ENCODE assay signal across 7 cellular contexts in genomic region chr12:50764861-50765324, GRCh38. TPM values are rescaled to one million over a fixed set of nuclear protein-coding genes. Genes with fewer than 3 reads are reported as not detected.
DNase-seq lines count a peak whose midpoint lies in the region; ATAC-seq and TF ChIP-seq lines count a peak whose summit lies in the region.

No MANE protein-coding gene starts in this region.

- H3K27me3 Mint-ChIP-seq in activated CD8-positive, alpha-beta T cell treated with anti-CD3 and anti-CD28 coated beads for 36 hours, result no peaks in the 10 kb centered on the region
- peaks cover 3% of the 10 kb centered on the region for H3K27me3 Mint-ChIP-seq in neural crest cell (ENCODE audit: low read depth)

- H3K36me3 Mint-ChIP-seq in activated CD8-positive, alpha-beta T cell treated with anti-CD3 and anti-CD28 coated beads for 36 hours (ENCODE audit: low read depth), result peaks cover 14% of the 10 kb centered on the region
- H3K36me3 Mint-ChIP-seq in neural crest cell (ENCODE audit: low read depth), result peaks cover 6% of the 10 kb centered on the region

- H3K27ac Mint-ChIP-seq in activated CD8-positive, alpha-beta T cell treated with anti-CD3 and anti-CD28 coated beads for 36 hours, result peak overlapping the region; percentile 88
- H3K27ac Mint-ChIP-seq in neural crest cell (ENCODE audit: unreplicated experiment), result peak overlapping the region; percentile 9

- CTCF ChIA-PET in activated CD8-positive, alpha-beta T cell treated with anti-CD3 and anti-CD28 coated beads for 36 hours (lab: Charles Lee), result interaction anchor here (0.6 to 3.1 kb wide), 35 partner anchors 9 to 576 kb away, joined by 3 to 38 read pairs (median 4); partner anchors contain the start of genes CSRNP2, DIP2B, LARP4 and LETMD1

- ATAC-seq in GM21619 (IDR thresholded peaks at IDR 0.05; ENCODE audit: unreplicated experiment), result peak; percentile 28
- peak; percentile 0 for ATAC-seq in activated CD8-positive, alpha-beta T cell treated with anti-CD3 and anti-CD28 coated beads for 36 hours

- intact Hi-C loops in activated CD8-positive, alpha-beta T cell treated with anti-CD3 and anti-CD28 coated beads for 36 hours (cut with micrococcal nuclease), result no loop called here

- POLR2A ChIA-PET in activated CD8-positive, alpha-beta T cell treated with anti-CD3 and anti-CD28 coated beads for 36 hours (lab: Charles Lee), result interaction anchor here (0.5 to 2.1 kb wide), 11 partner anchors 9 to 338 kb away, joined by 3 to 13 read pairs (median 3); partner anchors contain the start of gene SLC11A2

- DNase-seq in Daoy (ENCODE audit: low read depth) (peak; percentile 35), MV-4-11 (lab: John Stamatoyannopoulos, UW) (peak; percentile 44), fibroblast of gingiva (ENCODE audit: low read depth) (peak; percentile 36), neural crest cell (ENCODE audit: low read depth, low spot score) (no peak), NCI-H1436 treated with DMSO at 0.1 percent for 48 hours (lab: John Stamatoyannopoulos, UW) (no peak)
- peak; percentile 59 for DNase-seq in activated CD8-positive, alpha-beta T cell treated with anti-CD3 and anti-CD28 coated beads for 36 hours

- H3K4me1 Mint-ChIP-seq in activated CD8-positive, alpha-beta T cell treated with anti-CD3 and anti-CD28 coated beads for 36 hours (ENCODE audit: low read depth), result peaks cover 34% of the 10 kb centered on the region
- H3K4me1 Mint-ChIP-seq in neural crest cell, result peaks cover 39% of the 10 kb centered on the region

- H3K9me3 Mint-ChIP-seq in activated CD8-positive, alpha-beta T cell treated with anti-CD3 and anti-CD28 coated beads for 36 hours, result no peaks in the 10 kb centered on the region
- H3K9me3 Mint-ChIP-seq in neural crest cell, result peaks cover 2% of the 10 kb centered on the region

- no peak for TF ChIP-seq CTCF in activated CD8-positive, alpha-beta T cell treated with anti-CD3 and anti-CD28 coated beads for 36 hours (IDR thresholded peaks at IDR 0.05)
- TF ChIP-seq CTCF in neural crest cell (conservative IDR thresholded peaks at IDR 0.05), result no peak

- H3K4me3 Mint-ChIP-seq in activated CD8-positive, alpha-beta T cell treated with anti-CD3 and anti-CD28 coated beads for 36 hours, result peak overlapping the region; percentile 82
- peak overlapping the region; percentile 96 for H3K4me3 Mint-ChIP-seq in neural crest cell

RNA-seq across cellular contexts. Expression of gene ATF1, which starts 1.0 kb away (rescaled TPM):
- 21.8 and 37.5 TPM in 2 replicates for total RNA-seq in Daoy (2014; rRNA removed; shearing (Covaris generic))
- total RNA-seq in activated CD8-positive, alpha-beta T cell treated with anti-CD3 and anti-CD28 coated beads for 36 hours, result 10 to 100 TPM; 46.6 to 49.8 TPM
- 25.0 and 31.7 TPM in 2 replicates for total RNA-seq in neural crest cell

Comparison
In these comparisons a context has a peak if more than half of its experiments do, and no peak if none do; other contexts are left out.
1. DNase-seq: peak in Daoy (single experiment), MV-4-11 (single experiment), activated CD8-positive, alpha-beta T cell treated with anti-CD3 and anti-CD28 coated beads for 36 hours (single experiment) and fibroblast of gingiva (single experiment); none in neural crest cell (single experiment) and NCI-H1436 treated with DMSO at 0.1 percent for 48 hours (single experiment).